Comparison of ENCODE assay signal across 8 cellular contexts in genomic region chr21:32412998-32413504, GRCh38. TPM values are rescaled to one million over a fixed set of nuclear protein-coding genes. Genes with fewer than 3 reads are reported as not detected.
DNase-seq lines count a peak whose midpoint lies in the region; ATAC-seq, FAIRE-seq and TF ChIP-seq lines count a peak whose summit lies in the region.

No MANE protein-coding gene starts in this region.

- H3K36me3 ChIP-seq in ACC112 (ENCODE audit: insufficient read depth, low read length) (peaks cover 5% of the 10 kb centered on the region; the same call in 1 of the 2 replicates), HUES6 (ENCODE audit: control insufficient read depth, insufficient read depth, low read length) (no peaks in the 10 kb centered on the region), body of pancreas (replicated peaks in 1 of 2; ENCODE audit: insufficient read depth in 1 of 2, low read depth in 2 of 2) (no peaks in the 10 kb centered on the region)

- H3K36me3 Mint-ChIP-seq in stimulated activated naive B cell treated with anti-CD40 and anti-IgM and Interleukin-4, amounts not matched to agents 10 μg/mL and 1 μg/mL and 100 μg/mL, for 72 hours = no peaks in the 10 kb centered on the region

- TF ChIP-seq CTCF in body of pancreas (IDR thresholded peaks at IDR 0.05) = no peak
- TF ChIP-seq CTCF in D721Med (IDR thresholded peaks at IDR 0.05; ENCODE audit: insufficient read depth, missing control alignments) = no peak

- intact Hi-C loops in body of pancreas (cut with DNase I) = no loop called here

- H3K27me3 ChIP-seq in ACC112 (ENCODE audit: insufficient read depth, low read length) = no peaks in the 10 kb centered on the region
- H3K27me3 ChIP-seq in HUES6 (ENCODE audit: control insufficient read depth, insufficient read depth, low read length) = peaks cover 75% of the 10 kb centered on the region
- H3K27me3 ChIP-seq in body of pancreas = no peaks in the 10 kb centered on the region

- H3K9me3 Mint-ChIP-seq in stimulated activated naive B cell treated with anti-CD40 and anti-IgM and Interleukin-4, amounts not matched to agents 10 μg/mL and 1 μg/mL and 100 μg/mL, for 72 hours = no peaks in the 10 kb centered on the region

- ATAC-seq in body of pancreas (peak; percentile 2), GM18502 (IDR thresholded peaks at IDR 0.05; ENCODE audit: poor library complexity, unreplicated experiment) (no peak)
- peak; percentile 21 to 24 for ATAC-seq in stimulated activated naive B cell treated with anti-CD40 and anti-IgM and Interleukin-4, amounts not matched to agents 10 μg/mL and 1 μg/mL and 100 μg/mL, for 72 hours (replicated peaks)

- H3K27ac ChIP-seq in ACC112 (ENCODE audit: low read depth, low read length) = peak overlapping the region; percentile 95
- no peak overlapping the region for H3K27ac ChIP-seq in HUES6 (ENCODE audit: low read depth, low read length)
- H3K27ac ChIP-seq in body of pancreas = peak overlapping the region; percentile 84 to 94 (median 88)

- H3K9me3 ChIP-seq in HUES6 (ENCODE audit: control insufficient read depth, insufficient read depth, low read depth, low read length) = no peaks in the 10 kb centered on the region
- no peaks in the 10 kb centered on the region for H3K9me3 ChIP-seq in body of pancreas

- H3K27ac Mint-ChIP-seq in stimulated activated naive B cell treated with anti-CD40 and anti-IgM and Interleukin-4, amounts not matched to agents 10 μg/mL and 1 μg/mL and 100 μg/mL, for 72 hours = no peak overlapping the region

- peaks cover 60 to 63% of the 10 kb centered on the region in 2 donors for H3K27me3 Mint-ChIP-seq in stimulated activated naive B cell treated with anti-CD40 and anti-IgM and Interleukin-4, amounts not matched to agents 10 μg/mL and 1 μg/mL and 100 μg/mL, for 72 hours

- H2AFZ ChIP-seq in ACC112 (ENCODE audit: low read length, unreplicated experiment) = peak overlapping the region; percentile 92

- H3K9ac ChIP-seq in HUES6 (ENCODE audit: low read length) = no peak overlapping the region

- H3K4me3 ChIP-seq in ACC112 (ENCODE audit: low read depth, low read length) (peak overlapping the region; percentile 97), HUES6 (ENCODE audit: low read depth, low read length) (peak overlapping the region; percentile 70), body of pancreas (peak overlapping the region; percentile 45 to 72)

- H3K4me3 Mint-ChIP-seq in stimulated activated naive B cell treated with anti-CD40 and anti-IgM and Interleukin-4, amounts not matched to agents 10 μg/mL and 1 μg/mL and 100 μg/mL, for 72 hours = peak overlapping the region; percentile 72 to 83

- H3K4me1 ChIP-seq in ACC112 (ENCODE audit: control insufficient read depth, insufficient read depth, low read length, unreplicated experiment) = peaks cover 23% of the 10 kb centered on the region
- peaks cover 31% of the 10 kb centered on the region for H3K4me1 ChIP-seq in HUES6 (ENCODE audit: control insufficient read depth, insufficient read depth, low read length)
- H3K4me1 ChIP-seq in body of pancreas = peaks cover 46% of the 10 kb centered on the region

- DNase-seq in body of pancreas (peak; percentile 29 to 50 (median 42)), kidney glomerular epithelial cell (lab: John Stamatoyannopoulos, UW) (peak; percentile 20), D721Med (ENCODE audit: insufficient read length, low spot score) (no peak), NCI-H82 treated with DMSO at 0.1 percent for 48 hours (lab: John Stamatoyannopoulos, UW; ENCODE audit: unreplicated experiment) (no peak)
- no peak for DNase-seq in stimulated activated naive B cell treated with anti-CD40 and anti-IgM and Interleukin-4, amounts not matched to agents 10 μg/mL and 1 μg/mL and 100 μg/mL, for 72 hours

- peak in 1 of 3 donors; percentile 32 for TF ChIP-seq POLR2A in body of pancreas (IDR thresholded peaks at IDR 0.05)

- peaks cover 55% of the 10 kb centered on the region for H3K79me2 ChIP-seq in ACC112 (ENCODE audit: control insufficient read depth, insufficient read depth, low read length, unreplicated experiment)

- H3K4me1 Mint-ChIP-seq in stimulated activated naive B cell treated with anti-CD40 and anti-IgM and Interleukin-4, amounts not matched to agents 10 μg/mL and 1 μg/mL and 100 μg/mL, for 72 hours = peaks cover 9 to 15% of the 10 kb centered on the region in 2 donors

- WGBS in body of pancreas, 2 donors = 32 to 43% methylated on average over 27 to 33 of the region's 33 CpGs

- no peak for FAIRE-seq in D721Med (lab: Jason Lieb, UNC)

RNA-seq across cellular contexts. Expression of gene EVA1C, which starts 0.5 kb away (rescaled TPM):
- total RNA-seq in body of pancreas = 10 to 100 TPM; 16.5 to 24.4 TPM

RNA-seq across cellular contexts. Expression of gene URB1, which starts 20.2 kb away (rescaled TPM):
- 10 to 100 TPM; 10.1 to 11.2 TPM for total RNA-seq in body of pancreas

Comparison
In these comparisons a context has a peak if more than half of its experiments do, and no peak if none do; other contexts are left out.
1. DNase-seq: peak in body of pancreas (4 of 4) and kidney glomerular epithelial cell (single experiment); none in stimulated activated naive B cell treated with anti-CD40 and anti-IgM and Interleukin-4, amounts not matched to agents 10 μg/mL and 1 μg/mL and 100 μg/mL, for 72 hours (single experiment), D721Med (single experiment) and NCI-H82 treated with DMSO at 0.1 percent for 48 hours (single experiment).
2. Peak in every context shown above with its lines, with median percentiles within 50 percentile points of each other: H3K4me3 ChIP-seq.